Comparison of ENCODE assay signal across 8 cellular contexts in genomic region chr12:71693651-71694050, GRCh38. TPM values are rescaled to one million over a fixed set of nuclear protein-coding genes. Genes with fewer than 3 reads are reported as not detected.
ATAC-seq and TF ChIP-seq lines count a peak whose summit lies in the region.
"Not testable (repeated sequence)": the region's sequence is repeated elsewhere in the genome, so short reads cannot be mapped to it uniquely, and the experiment has no call there.

No MANE protein-coding gene starts in this region.

- H3K27ac ChIP-seq in OCI-LY3 (ENCODE audit: low read length): not testable (repeated sequence)
- H3K27ac ChIP-seq in esophagus (ENCODE audit: low read depth in 2 of 2, low read length in 1 of 2): peak overlapping the region; percentile 68 to 92
- peak overlapping the region; percentile 54 for H3K27ac ChIP-seq in skeletal muscle tissue (ENCODE audit: low read depth, low read length)

- not testable (repeated sequence) for H4K20me1 ChIP-seq in OCI-LY3 (ENCODE audit: insufficient read depth, low read length)

- WGBS in esophagus, 2 donors: 77 to 84% methylated on average over 5 of the region's 5 CpGs

- not testable (repeated sequence) for H3K36me3 ChIP-seq in OCI-LY3 (replicated peaks; ENCODE audit: low read depth, low read length); esophagus (ENCODE audit: control insufficient read depth in 2 of 2, insufficient read depth in 2 of 2, low read length in 1 of 2)
- H3K36me3 ChIP-seq in skeletal muscle tissue (ENCODE audit: control insufficient read depth in 3 of 3, insufficient read depth in 3 of 3, low read length in 3 of 3): peaks cover 0 to 15% (median 13%) of the 10 kb centered on the region in 3 donors

- H2AFZ ChIP-seq in OCI-LY3 (ENCODE audit: low read depth, low read length): not testable (repeated sequence)

- peaks cover 24% of the 10 kb centered on the region for H3K4me1 ChIP-seq in OCI-LY3 (ENCODE audit: low read length)
- H3K4me1 ChIP-seq in esophagus (ENCODE audit: control insufficient read depth in 2 of 2, insufficient read depth in 2 of 2, low read length in 1 of 2): not testable (repeated sequence)
- H3K4me1 ChIP-seq in skeletal muscle tissue (ENCODE audit: control insufficient read depth in 3 of 3, insufficient read depth in 3 of 3, low read length in 3 of 3): peaks cover 16 to 21% (median 20%) of the 10 kb centered on the region in 3 donors

- not testable (repeated sequence) for H3K27me3 ChIP-seq in OCI-LY3 (ENCODE audit: low read depth, low read length); esophagus (ENCODE audit: control insufficient read depth in 1 of 2, insufficient read depth in 2 of 2, low read length in 2 of 2); skeletal muscle tissue (ENCODE audit: control insufficient read depth in 3 of 3, insufficient read depth in 3 of 3, low read length in 3 of 3)

- not testable (repeated sequence) for TF ChIP-seq CTCF in OCI-LY3 (IDR thresholded peaks at IDR 0.05; ENCODE audit: low read depth, low read length)

- not testable (repeated sequence) for H3K9ac ChIP-seq in OCI-LY3 (ENCODE audit: low read length); skeletal muscle tissue (ENCODE audit: low read depth in 1 of 3, low read length in 3 of 3)

- H3K9me3 ChIP-seq in OCI-LY3 (ENCODE audit: insufficient read depth, low read length); esophagus (ENCODE audit: control insufficient read depth in 2 of 2, insufficient read depth in 1 of 2, low read depth in 1 of 2, low read length in 1 of 2); skeletal muscle tissue (ENCODE audit: control insufficient read depth in 3 of 3, low read length in 3 of 3): not testable (repeated sequence)

- H3K4me3 ChIP-seq in GM08714 (ENCODE audit: low read length): peak overlapping the region; percentile 27; the same call in 1 of the 2 replicates
- not testable (repeated sequence) for H3K4me3 ChIP-seq in OCI-LY3 (ENCODE audit: low read length); esophagus (ENCODE audit: low read depth in 1 of 2, low read length in 2 of 2); skeletal muscle tissue (ENCODE audit: low read length in 3 of 3)

- H3K79me2 ChIP-seq in OCI-LY3 (ENCODE audit: low read length): not testable (repeated sequence)

- ATAC-seq in GM19023 (IDR thresholded peaks at IDR 0.05; ENCODE audit: unreplicated experiment) (peak; percentile 24), GM21526 (IDR thresholded peaks at IDR 0.05; ENCODE audit: low FRiP score, unreplicated experiment) (peak; percentile 9), HG02852 (IDR thresholded peaks at IDR 0.05; ENCODE audit: unreplicated experiment) (peak; percentile 27), HG03342 (IDR thresholded peaks at IDR 0.05; ENCODE audit: unreplicated experiment) (peak; percentile 10)

- H3K4me2 ChIP-seq in OCI-LY3 (ENCODE audit: low read length): peak overlapping the region; percentile 25

RNA-seq across cellular contexts. Expression of gene TMEM19, which starts 7.8 kb away (rescaled TPM):
- polyA plus RNA-seq in esophagus: 10 to 100 TPM; 15.5 to 32.1 TPM
- total RNA-seq in skeletal muscle tissue: 36.0 TPM

RNA-seq across cellular contexts. Expression of gene THAP2, which starts 29.6 kb away (rescaled TPM):
- 1 to 10 TPM; 3.6 to 5.7 TPM for polyA plus RNA-seq in esophagus
- total RNA-seq in skeletal muscle tissue: 5.2 TPM

RNA-seq across cellular contexts. Expression of gene ZFC3H1, which starts 30.0 kb away (rescaled TPM):
- 10 to 100 TPM; 15.5 to 24.7 TPM for polyA plus RNA-seq in esophagus
- 25.1 TPM for total RNA-seq in skeletal muscle tissue
